Comparison of ENCODE assay signal across 19 cellular contexts in genomic region chr10:78904196-78904595, GRCh38.
DNase-seq lines count a peak whose midpoint lies in the region; ATAC-seq and TF ChIP-seq lines count a peak whose summit lies in the region.
"Had no signal": no experiment of that assay in that cellular context is flagged by ENCODE, and none has a peak within 500 bp of the region (broad histone marks: within the 10 kb centered on the region; RNA-seq: fewer than 3 reads in every experiment).

No MANE protein-coding gene starts in this region.

- no peaks in the 10 kb centered on the region for H3K4me1 ChIP-seq in vagina
- H3K4me1 ChIP-seq: A549, HAP-1 had no signal

- intact Hi-C loops in posterior vena cava (cut with DNase I), result no loop called here
- intact Hi-C loops in vagina (cut with DNase I), result no loop called here
- intact Hi-C loops in activated CD8-positive, alpha-beta T cell treated with anti-CD3 and anti-CD28 coated beads for 36 hours (cut with micrococcal nuclease), result no loop called here

- TF ChIP-seq CTCF in vagina (IDR thresholded peaks at IDR 0.05), result no peak
- no peak for TF ChIP-seq CTCF in activated CD8-positive, alpha-beta T cell treated with anti-CD3 and anti-CD28 coated beads for 36 hours (IDR thresholded peaks at IDR 0.05)

- no peak for TF ChIP-seq POLR2A in vagina (IDR thresholded peaks at IDR 0.05)

- CTCF ChIA-PET in activated CD8-positive, alpha-beta T cell treated with anti-CD3 and anti-CD28 coated beads for 36 hours (lab: Charles Lee), result no interaction called here
- CTCF ChIA-PET in activated CD8-positive, alpha-beta T cell treated with anti-CD3 and anti-CD28 coated beads, Interleukin-2, amount 10 ng/mL, durations not matched to agents 7 days and 5 days (lab: Charles Lee), result no interaction called here

- H3K9me3 ChIP-seq in vagina, result no peaks in the 10 kb centered on the region
- H3K9me3 ChIP-seq: A549, Caco-2, HAP-1 had no signal

- no peak overlapping the region for H3K27ac ChIP-seq in vagina
- H3K27ac ChIP-seq: A549, RWPE1 had no signal

- H3K27me3 ChIP-seq in vagina (no peaks in the 10 kb centered on the region), H7 (ENCODE audit: control insufficient read depth, insufficient read depth, low read length) (no peaks in the 10 kb centered on the region; the same call in 1 of the 2 replicates)

- H3K36me3 Mint-ChIP-seq in activated CD8-positive, alpha-beta T cell treated with anti-CD3 and anti-CD28 coated beads for 36 hours (ENCODE audit: low read depth), result no peaks in the 10 kb centered on the region
- no peaks in the 10 kb centered on the region for H3K36me3 Mint-ChIP-seq in activated CD8-positive, alpha-beta T cell treated with anti-CD3 and anti-CD28 coated beads, Interleukin-2, amount 10 ng/mL, durations not matched to agents 7 days and 5 days (ENCODE audit: low read depth)
- H3K36me3 Mint-ChIP-seq: CD14-positive monocyte had no signal

- no peaks in the 10 kb centered on the region for H3K4me1 Mint-ChIP-seq in activated CD8-positive, alpha-beta T cell treated with anti-CD3 and anti-CD28 coated beads for 36 hours (ENCODE audit: low read depth)
- no peaks in the 10 kb centered on the region for H3K4me1 Mint-ChIP-seq in activated CD8-positive, alpha-beta T cell treated with anti-CD3 and anti-CD28 coated beads, Interleukin-2, amount 10 ng/mL, durations not matched to agents 7 days and 5 days (ENCODE audit: low read depth)
- H3K4me1 Mint-ChIP-seq: CD14-positive monocyte had no signal

- H3K4me3 Mint-ChIP-seq in activated CD8-positive, alpha-beta T cell treated with anti-CD3 and anti-CD28 coated beads for 36 hours, result no peak overlapping the region
- no peak overlapping the region for H3K4me3 Mint-ChIP-seq in activated CD8-positive, alpha-beta T cell treated with anti-CD3 and anti-CD28 coated beads, Interleukin-2, amount 10 ng/mL, durations not matched to agents 7 days and 5 days
- H3K4me3 Mint-ChIP-seq: CD14-positive monocyte had no signal

- DNase-seq in stimulated activated CD4-positive, alpha-beta T cell treated with anti-CD3 and anti-CD28 coated beads, Interleukin-4, amount 100 ng/mL, for 24 hours, result peak; percentile 1
- DNase-seq in stimulated activated CD4-positive, alpha-beta T cell treated with anti-CD3 and anti-CD28 coated beads, Interleukin-12 subunit alpha, Interleukin-12 subunit beta, amount 100 ng/mL, for 4 hours, result no peak
- peak; percentile 36 for DNase-seq in ecto neural progenitor cell (ENCODE audit: low spot score)
- DNase-seq in posterior vena cava (ENCODE audit: low spot score), result peak; percentile 23
- DNase-seq in vagina (ENCODE audit: extremely low spot score in 2 of 2), result peak; percentile 72 to 76
- DNase-seq in activated CD8-positive, alpha-beta T cell treated with anti-CD3 and anti-CD28 coated beads for 36 hours, result no peak
- DNase-seq in activated CD8-positive, alpha-beta T cell treated with anti-CD3 and anti-CD28 coated beads, Interleukin-2, amount 10 ng/mL, durations not matched to agents 7 days and 5 days, result no peak
- DNase-seq in H7, result no peak
- DNase-seq: DMS53, IMR-90, NCI-H1436, NCI-H2029 treated with DMSO at 0.1 percent for 48 hours, NCI-H526, OCI-M1 had no signal

- POLR2A ChIA-PET in activated CD8-positive, alpha-beta T cell treated with anti-CD3 and anti-CD28 coated beads for 36 hours (lab: Charles Lee), result no interaction called here
- POLR2A ChIA-PET in activated CD8-positive, alpha-beta T cell treated with anti-CD3 and anti-CD28 coated beads, Interleukin-2, amount 10 ng/mL, durations not matched to agents 7 days and 5 days (lab: Charles Lee), result no interaction called here

- no peaks in the 10 kb centered on the region for H3K36me3 ChIP-seq in vagina
- H3K36me3 ChIP-seq in H7 (replicated peaks; ENCODE audit: control insufficient read depth, insufficient read depth, low read length), result no peaks in the 10 kb centered on the region
- H3K36me3 ChIP-seq: HAP-1 had no signal

- H3K9me3 Mint-ChIP-seq in activated CD8-positive, alpha-beta T cell treated with anti-CD3 and anti-CD28 coated beads for 36 hours, result no peaks in the 10 kb centered on the region
- H3K9me3 Mint-ChIP-seq in activated CD8-positive, alpha-beta T cell treated with anti-CD3 and anti-CD28 coated beads, Interleukin-2, amount 10 ng/mL, durations not matched to agents 7 days and 5 days (ENCODE audit: insufficient read depth), result no peaks in the 10 kb centered on the region
- H3K9me3 Mint-ChIP-seq: CD14-positive monocyte had no signal

- no peak overlapping the region for H3K27ac Mint-ChIP-seq in activated CD8-positive, alpha-beta T cell treated with anti-CD3 and anti-CD28 coated beads for 36 hours
- no peak overlapping the region for H3K27ac Mint-ChIP-seq in activated CD8-positive, alpha-beta T cell treated with anti-CD3 and anti-CD28 coated beads, Interleukin-2, amount 10 ng/mL, durations not matched to agents 7 days and 5 days

- no peaks in the 10 kb centered on the region for H3K27me3 Mint-ChIP-seq in activated CD8-positive, alpha-beta T cell treated with anti-CD3 and anti-CD28 coated beads for 36 hours
- no peaks in the 10 kb centered on the region for H3K27me3 Mint-ChIP-seq in activated CD8-positive, alpha-beta T cell treated with anti-CD3 and anti-CD28 coated beads, Interleukin-2, amount 10 ng/mL, durations not matched to agents 7 days and 5 days (ENCODE audit: low read depth)

- H3K4me3 ChIP-seq in vagina (no peak overlapping the region), H7 (ENCODE audit: insufficient read depth, low read depth, low read length) (no peak overlapping the region)
- H3K4me3 ChIP-seq: A549, HAP-1 had no signal

- no peak for ATAC-seq in activated CD8-positive, alpha-beta T cell treated with anti-CD3 and anti-CD28 coated beads for 36 hours
- ATAC-seq in activated CD8-positive, alpha-beta T cell treated with anti-CD3 and anti-CD28 coated beads, Interleukin-2, amount 10 ng/mL, durations not matched to agents 7 days and 5 days, result no peak
- ATAC-seq: A549 had no signal

Comparison
In these comparisons a context has a peak if more than half of its experiments do, and no peak if none do; other contexts are left out.
1. DNase-seq: peak in stimulated activated CD4-positive, alpha-beta T cell treated with anti-CD3 and anti-CD28 coated beads, Interleukin-4, amount 100 ng/mL, for 24 hours (single experiment), ecto neural progenitor cell (single experiment), posterior vena cava (single experiment) and vagina (2 of 2); none in stimulated activated CD4-positive, alpha-beta T cell treated with anti-CD3 and anti-CD28 coated beads, Interleukin-12 subunit alpha, Interleukin-12 subunit beta, amount 100 ng/mL, for 4 hours (single experiment), activated CD8-positive, alpha-beta T cell treated with anti-CD3 and anti-CD28 coated beads for 36 hours (single experiment), activated CD8-positive, alpha-beta T cell treated with anti-CD3 and anti-CD28 coated beads, Interleukin-2, amount 10 ng/mL, durations not matched to agents 7 days and 5 days (single experiment) and H7 (single experiment).